In the genomic region with DNA sequence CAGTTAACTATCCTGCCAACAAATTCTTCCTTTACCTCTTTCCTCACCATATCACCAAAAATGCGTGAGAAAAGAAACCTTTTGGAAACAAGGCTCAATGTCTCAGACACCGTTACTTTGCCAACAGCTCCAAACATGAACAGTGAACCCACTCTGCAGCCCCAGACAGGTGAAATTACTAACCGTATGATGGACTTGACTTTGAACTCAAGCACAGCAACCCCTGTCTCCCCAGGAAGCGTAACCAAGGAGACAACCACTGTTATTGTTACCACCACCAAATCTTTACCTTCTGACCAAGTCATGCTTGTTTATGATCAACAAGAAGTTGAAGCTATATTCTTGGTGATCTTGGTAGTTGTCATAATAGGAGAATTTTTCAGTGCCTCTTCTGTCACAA, we compare ENCODE assay signal across 30 cellular contexts.
"Had no signal": no experiment of that assay in that cellular context is flagged by ENCODE, and none has a peak within 500 bp of the region (broad histone marks: within the 10 kb centered on the region; RNA-seq: fewer than 3 reads in every experiment).

No MANE protein-coding gene starts in this region.

- H3K9me3 ChIP-seq: colonic mucosa, gastroesophageal sphincter, left ventricle myocardium inferior, mucosa of descending colon, sigmoid colon, stomach, thyroid gland, upper lobe of left lung, vagina had no signal

- H3K4me3 Mint-ChIP-seq: activated CD4-positive, alpha-beta T cell treated with anti-CD3 and anti-CD28 coated beads for 36 hours; nephron; stimulated activated effector memory CD8-positive, alpha-beta T cell treated with anti-CD3 and anti-CD28 coated beads, Interleukin-12 subunit alpha, Interleukin-12 subunit beta, amount 100 ng/mL, for 72 hours; T-helper 2 cell treated with Interferon-gamma antibody and Interleukin-4, amounts not matched to agents 5 μg/mL and 100 μg/mL, for 36 hours had no signal

- H3K4me3 ChIP-seq: cardiac muscle cell, colonic mucosa, gastroesophageal sphincter, hepatocyte, left ventricle myocardium inferior, lung, mucosa of descending colon, sigmoid colon, stomach, thyroid gland, upper lobe of left lung, vagina had no signal

- H3K36me3 ChIP-seq: cardiac muscle cell had no signal

- FAIRE-seq: endothelial cell of umbilical vein, small intestine had no signal

- H3K27me3 ChIP-seq: cardiac muscle cell, colonic mucosa, gastroesophageal sphincter, hepatocyte, sigmoid colon, stomach, thyroid gland, upper lobe of left lung, vagina had no signal

- H3K27ac Mint-ChIP-seq: activated CD4-positive, alpha-beta T cell treated with anti-CD3 and anti-CD28 coated beads for 36 hours; nephron; stimulated activated effector memory CD8-positive, alpha-beta T cell treated with anti-CD3 and anti-CD28 coated beads, Interleukin-12 subunit alpha, Interleukin-12 subunit beta, amount 100 ng/mL, for 72 hours; T-helper 2 cell treated with Interferon-gamma antibody and Interleukin-4, amounts not matched to agents 5 μg/mL and 100 μg/mL, for 36 hours had no signal

- H3K27me3 Mint-ChIP-seq: activated CD4-positive, alpha-beta T cell treated with anti-CD3 and anti-CD28 coated beads for 36 hours; T-cell had no signal

- ATAC-seq: activated CD4-positive, alpha-beta T cell treated with anti-CD3 and anti-CD28 coated beads for 36 hours; gastroesophageal sphincter; mucosa of descending colon; stimulated activated effector memory CD8-positive, alpha-beta T cell treated with anti-CD3 and anti-CD28 coated beads, Interleukin-12 subunit alpha, Interleukin-12 subunit beta, amount 100 ng/mL, for 72 hours; T-cell had no signal

- H3K9me3 Mint-ChIP-seq: activated naive CD4-positive, alpha-beta T cell treated with anti-CD3 and anti-CD28 coated beads, Interleukin-2, amount 50 U/mL, for 72 hours; stimulated activated effector memory CD8-positive, alpha-beta T cell treated with anti-CD3 and anti-CD28 coated beads, Interleukin-12 subunit alpha, Interleukin-12 subunit beta, amount 100 ng/mL, for 72 hours; T-cell; T-helper 2 cell treated with Interferon-gamma antibody and Interleukin-4, amounts not matched to agents 5 μg/mL and 100 μg/mL, for 36 hours had no signal

- H3K27ac ChIP-seq: cardiac muscle cell, colonic mucosa, gastroesophageal sphincter, hepatocyte, left ventricle myocardium inferior, sigmoid colon, stomach, upper lobe of left lung, vagina had no signal

- DNase-seq: activated CD4-positive, alpha-beta T cell treated with anti-CD3 and anti-CD28 coated beads for 36 hours; activated CD4-positive, alpha-beta T cell treated with anti-CD3 and anti-CD28 coated beads, Interleukin-2, amount 50 U/mL, for 4 hours; activated CD4-positive, CD25-positive, alpha-beta regulatory T cell; activated CD8-positive, alpha-beta memory T cell treated with anti-CD3 and anti-CD28 coated beads, Interleukin-2, amount 50 U/mL, for 48 hours; activated naive CD4-positive, alpha-beta T cell; activated T-cell treated with anti-CD3 and anti-CD28 coated beads, Interleukin-2, amount 50 U/mL, for 48 hours; anterior cingulate cortex; cerebellar nuclear complex; colonic mucosa; effector CD8-positive, alpha-beta T cell; islet precursor cell; left ventricle myocardium inferior; mucosa of descending colon; sigmoid colon; small intestine; stimulated activated CD4-positive, alpha-beta T cell treated with anti-CD3 and anti-CD28 coated beads, Interleukin-4, amount 100 ng/mL, for 24 hours; stomach; T-cell; thyroid gland had no signal
